In genomic region chr17:44033841-44034408, GRCh38 we compare ENCODE assay signal across 22 cellular contexts. TPM values are rescaled to one million over a fixed set of nuclear protein-coding genes. Genes with fewer than 3 reads are reported as not detected.
DNase-seq lines count a peak whose midpoint lies in the region; ATAC-seq and TF ChIP-seq lines count a peak whose summit lies in the region.
"Had no signal": no experiment of that assay in that cellular context is flagged by ENCODE, and none has a peak within 500 bp of the region (broad histone marks: within the 10 kb centered on the region; RNA-seq: fewer than 3 reads in every experiment).

No MANE protein-coding gene starts in this region.

- TF ChIP-seq POLR2A in Peyer's patch (IDR thresholded peaks at IDR 0.05) (no peak), adrenal gland (IDR thresholded peaks at IDR 0.05) (no peak)

- H3K4me3 ChIP-seq in osteoblast (ENCODE audit: insufficient read depth, low read length) (no peak overlapping the region), Peyer's patch (no peak overlapping the region), adrenal gland (no peak overlapping the region)
- H3K4me3 ChIP-seq: esophagus muscularis mucosa, mucosa of descending colon, neural progenitor cell, vagina had no signal

- H3K36me3 Mint-ChIP-seq in activated naive CD4-positive, alpha-beta T cell treated with anti-CD3 and anti-CD28 coated beads, Interleukin-2, amount 10 ng/mL, durations not matched to agents 7 days and 5 days, result peaks cover 53% of the 10 kb centered on the region
- peaks cover 44% of the 10 kb centered on the region for H3K36me3 Mint-ChIP-seq in central memory CD8-positive, alpha-beta T cell (ENCODE audit: insufficient read depth)

- H3K4me3 Mint-ChIP-seq in activated naive CD4-positive, alpha-beta T cell treated with anti-CD3 and anti-CD28 coated beads, Interleukin-2, amount 10 ng/mL, durations not matched to agents 7 days and 5 days, result no peak overlapping the region
- H3K4me3 Mint-ChIP-seq in central memory CD8-positive, alpha-beta T cell, result no peak overlapping the region
- H3K4me3 Mint-ChIP-seq: CD8-positive, alpha-beta memory T cell; neural progenitor cell had no signal

- no peaks in the 10 kb centered on the region for H3K27me3 Mint-ChIP-seq in activated naive CD4-positive, alpha-beta T cell treated with anti-CD3 and anti-CD28 coated beads, Interleukin-2, amount 10 ng/mL, durations not matched to agents 7 days and 5 days
- no peaks in the 10 kb centered on the region for H3K27me3 Mint-ChIP-seq in central memory CD8-positive, alpha-beta T cell
- H3K27me3 Mint-ChIP-seq: CD8-positive, alpha-beta memory T cell; progenitor cell of endocrine pancreas had no signal

- no peak for DNase-seq in activated naive CD4-positive, alpha-beta T cell treated with anti-CD3 and anti-CD28 coated beads, Interleukin-2, amount 10 ng/mL, durations not matched to agents 7 days and 5 days
- no peak for DNase-seq in activated naive CD4-positive, alpha-beta T cell treated with Interleukin-2 at 50 U/mL for 16 hours
- DNase-seq in NCI-H69 (lab: John Stamatoyannopoulos, UW) (peak; percentile 9), osteoblast (ENCODE audit: insufficient read length, low spot score, missing footprints) (peak; percentile 52), Peyer's patch (no peak), adrenal gland (no peak), AG08395 (ENCODE audit: low spot score) (no peak)
- no peak for DNase-seq in central memory CD8-positive, alpha-beta T cell (ENCODE audit: low spot score in 2 of 2)
- DNase-seq: CD8-positive, alpha-beta memory T cell; effector memory CD4-positive, alpha-beta T cell; GF-D8; hippocampal formation; Karpas-422; mucosa of descending colon; NCI-H187 treated with DMSO at 0.1 percent for 48 hours; NCI-H82; OCI-M1; SHP77 treated with DMSO at 0.1 percent for 48 hours had no signal

- TF ChIP-seq CTCF in osteoblast (IDR thresholded peaks at IDR 0.05; ENCODE audit: extremely low read depth, low read depth, low read length) (no peak), Peyer's patch (IDR thresholded peaks at IDR 0.05) (no peak), adrenal gland (IDR thresholded peaks at IDR 0.05) (no peak)

- peaks cover 19% of the 10 kb centered on the region for H3K79me2 ChIP-seq in osteoblast (ENCODE audit: insufficient read depth, low read length)

- ATAC-seq in central memory CD8-positive, alpha-beta T cell (replicated peaks; ENCODE audit: extremely low read depth, poor library complexity, severe bottlenecking), result no peak
- ATAC-seq: mucosa of descending colon had no signal

- H4K20me1 ChIP-seq in osteoblast (ENCODE audit: insufficient read depth, low read length), result peaks cover 5% of the 10 kb centered on the region

- H3K9me3 ChIP-seq in osteoblast (ENCODE audit: low read depth, low read length) (no peaks in the 10 kb centered on the region), Peyer's patch (no peaks in the 10 kb centered on the region), adrenal gland (replicated peaks in 1 of 3) (no peaks in the 10 kb centered on the region)
- H3K9me3 ChIP-seq: esophagus muscularis mucosa, mucosa of descending colon, vagina had no signal

- H3K27ac ChIP-seq in osteoblast (ENCODE audit: low read depth, low read length) (no peak overlapping the region), Peyer's patch (no peak overlapping the region), adrenal gland (no peak overlapping the region)
- H3K27ac ChIP-seq: esophagus muscularis mucosa, neural progenitor cell, vagina had no signal

- H3K27me3 ChIP-seq in osteoblast (ENCODE audit: insufficient read depth, low read length) (no peaks in the 10 kb centered on the region), Peyer's patch (no peaks in the 10 kb centered on the region), adrenal gland (no peaks in the 10 kb centered on the region)
- H3K27me3 ChIP-seq: esophagus muscularis mucosa, neural progenitor cell, vagina had no signal

- CTCF ChIA-PET in activated naive CD4-positive, alpha-beta T cell treated with anti-CD3 and anti-CD28 coated beads, Interleukin-2, amount 10 ng/mL, durations not matched to agents 7 days and 5 days (lab: Charles Lee), result interaction anchor here (0.6 kb wide), 1 partner anchor 7 kb away, joined by 3 read pairs; no protein-coding TSS in a partner anchor

- H3K4me1 ChIP-seq in osteoblast (ENCODE audit: insufficient read depth, low read length), result no peaks in the 10 kb centered on the region
- peaks cover 0 to 3% (median 0%) of the 10 kb centered on the region in 4 donors for H3K4me1 ChIP-seq in Peyer's patch
- H3K4me1 ChIP-seq in adrenal gland (replicated peaks in 1 of 2), result no peaks in the 10 kb centered on the region
- H3K4me1 ChIP-seq: neural progenitor cell, vagina had no signal

- no peak overlapping the region for H3K4me2 ChIP-seq in osteoblast (ENCODE audit: insufficient read depth, low read length)
- H3K4me2 ChIP-seq: neural progenitor cell had no signal

- peaks cover 16% of the 10 kb centered on the region for H3K4me1 Mint-ChIP-seq in activated naive CD4-positive, alpha-beta T cell treated with anti-CD3 and anti-CD28 coated beads, Interleukin-2, amount 10 ng/mL, durations not matched to agents 7 days and 5 days
- peaks cover 14% of the 10 kb centered on the region for H3K4me1 Mint-ChIP-seq in central memory CD8-positive, alpha-beta T cell
- H3K4me1 Mint-ChIP-seq: neural progenitor cell had no signal

- no peaks in the 10 kb centered on the region for H3K9me3 Mint-ChIP-seq in activated naive CD4-positive, alpha-beta T cell treated with anti-CD3 and anti-CD28 coated beads, Interleukin-2, amount 10 ng/mL, durations not matched to agents 7 days and 5 days
- H3K9me3 Mint-ChIP-seq in central memory CD8-positive, alpha-beta T cell, result no peaks in the 10 kb centered on the region
- H3K9me3 Mint-ChIP-seq: CD8-positive, alpha-beta memory T cell; neural progenitor cell had no signal

- no peak overlapping the region for H2AFZ ChIP-seq in osteoblast (ENCODE audit: low read length)
- H2AFZ ChIP-seq: neural progenitor cell had no signal

- H3K27ac Mint-ChIP-seq in activated naive CD4-positive, alpha-beta T cell treated with anti-CD3 and anti-CD28 coated beads, Interleukin-2, amount 10 ng/mL, durations not matched to agents 7 days and 5 days, result peak overlapping the region; percentile 38
- peak overlapping the region; percentile 25 for H3K27ac Mint-ChIP-seq in central memory CD8-positive, alpha-beta T cell (ENCODE audit: low read depth)
- H3K27ac Mint-ChIP-seq: neural progenitor cell, progenitor cell of endocrine pancreas had no signal

- intact Hi-C loops in adrenal gland (cut with DNase I), result no loop called here

- 60 to 70% (median 61%) methylated on average over 3 of the region's 3 CpGs for WGBS in adrenal gland, 4 donors

- H3K36me3 ChIP-seq in osteoblast (ENCODE audit: insufficient read depth, low read length), result peaks cover 63% of the 10 kb centered on the region
- peaks cover 0 to 54% (median 0%) of the 10 kb centered on the region in 3 donors for H3K36me3 ChIP-seq in Peyer's patch
- H3K36me3 ChIP-seq in adrenal gland (replicated peaks in 1 of 2), result peaks cover 0 to 34% of the 10 kb centered on the region in 2 donors

RNA-seq across cellular contexts. Expression of gene TMEM101, which starts 19.2 kb away (rescaled TPM):
- total RNA-seq in osteoblast, result 41.3 and 47.8 TPM in 2 replicates
- total RNA-seq in Peyer's patch, result 10 to 100 TPM in 3 of 4 donors, 1 to 10 TPM in 1; 8.3 to 20.9 (median 17.5) TPM
- total RNA-seq in adrenal gland, result 10 to 100 TPM; 20.4 to 51.9 (median 34.7) TPM
- polyA plus RNA-seq in adrenal gland, result 10 to 100 TPM; 12.4 to 19.1 (median 12.7) TPM

RNA-seq across cellular contexts. Expression of gene NAGS, which starts 29.5 kb away (rescaled TPM):
- 0.36 and 0.59 TPM in 2 replicates for total RNA-seq in osteoblast
- 10 to 100 TPM in 3 of 4 donors, 1 to 10 TPM in 1; 8.3 to 74.1 (median 57.3) TPM for total RNA-seq in Peyer's patch
- total RNA-seq in adrenal gland, result 1 to 10 TPM in 6 of 8 donors, under 1 TPM in 2; 0.66 to 4.4 (median 1.2) TPM
- under 1 TPM; 0.37 to 0.88 (median 0.72) TPM for polyA plus RNA-seq in adrenal gland

RNA-seq across cellular contexts. Expression of gene LSM12, which starts 32.5 kb away (rescaled TPM):
- total RNA-seq in osteoblast (59.0 and 65.4 TPM in 2 replicates), Peyer's patch (10 to 100 TPM; 10.7 to 28.4 (median 26.1) TPM), adrenal gland (10 to 100 TPM; 19.8 to 53.0 (median 40.0) TPM)
- 10 to 100 TPM; 28.9 to 54.7 (median 37.0) TPM for polyA plus RNA-seq in adrenal gland

RNA-seq across cellular contexts. Expression of gene G6PC3, which starts 36.6 kb away (rescaled TPM):
- total RNA-seq in osteoblast (19.7 and 23.5 TPM in 2 replicates), Peyer's patch (10 to 100 TPM in 3 of 4 donors, 1 to 10 TPM in 1; 8.3 to 48.9 (median 33.8) TPM), adrenal gland (100 to 1,000 TPM in 2 of 8 donors, 10 to 100 TPM in 6; 51.2 to 114 (median 80.9) TPM)
- polyA plus RNA-seq in adrenal gland, result 100 to 1,000 TPM in 2 of 3 donors, 10 to 100 TPM in 1; 95.0 to 254 (median 207) TPM

Comparison
In these comparisons a context has a peak if more than half of its experiments do, and no peak if none do; other contexts are left out.
1. DNase-seq: peak in NCI-H69 (single experiment) and osteoblast (single experiment); none in activated naive CD4-positive, alpha-beta T cell treated with anti-CD3 and anti-CD28 coated beads, Interleukin-2, amount 10 ng/mL, durations not matched to agents 7 days and 5 days (single experiment), activated naive CD4-positive, alpha-beta T cell treated with Interleukin-2 at 50 U/mL for 16 hours (single experiment), central memory CD8-positive, alpha-beta T cell (0 of 2), Peyer's patch (0 of 3), adrenal gland (0 of 7) and AG08395 (single experiment).